Comparison of ENCODE assay signal across 1 cellular context in genomic region chr11:3057069-3057963, GRCh38.
TF ChIP-seq lines count a peak whose summit lies in the region.

Gene CARS1, minus strand, starts transcription at chr11:3057423. Its CDS starts 56 bp downstream, at chr11:3057367.

TF ChIP-seq in H1, 55 proteins besides CTCF, POLR2A, EP300 and RAD21:
- TF ChIP-seq TAF1 (IDR thresholded peaks at IDR 0.05; ENCODE audit: low read depth, low read length) = peak; percentile 79
- no peak for TF ChIP-seq JUN (IDR thresholded peaks at IDR 0.05; ENCODE audit: low read depth, low read length)
- TF ChIP-seq E2F6 (IDR thresholded peaks at IDR 0.05) = peak; percentile 36
- TF ChIP-seq BCL11A (IDR thresholded peaks at IDR 0.05; ENCODE audit: low read depth in 2 of 2, low read length in 2 of 2) = no peak
- no peak for TF ChIP-seq POU5F1 (IDR thresholded peaks at IDR 0.05; ENCODE audit: low read depth, low read length)
- no peak for TF ChIP-seq SAP30 (IDR thresholded peaks at IDR 0.05; ENCODE audit: insufficient read depth, insufficient replicate concordance, low read length)
- no peak for TF ChIP-seq NRF1 (IDR thresholded peaks at IDR 0.05; ENCODE audit: low read depth, low read length)
- no peak for TF ChIP-seq USF2 (IDR thresholded peaks at IDR 0.05; ENCODE audit: low read length)
- no peak for TF ChIP-seq MAFK (IDR thresholded peaks at IDR 0.05; ENCODE audit: low read depth, low read length)
- TF ChIP-seq YY1 (IDR thresholded peaks at IDR 0.05; ENCODE audit: low read depth, low read length) = peak; percentile 82
- peak; percentile 95 for TF ChIP-seq KDM4A (IDR thresholded peaks at IDR 0.05; ENCODE audit: low read depth, low read length, severe bottlenecking)
- no peak for TF ChIP-seq KDM1A (IDR thresholded peaks at IDR 0.05; ENCODE audit: borderline replicate concordance, low read length)
- no peak for TF ChIP-seq BACH1 (IDR thresholded peaks at IDR 0.05; ENCODE audit: low read length)
- peak; percentile 70 for TF ChIP-seq ASH2L (IDR thresholded peaks at IDR 0.05; ENCODE audit: low read length)
- TF ChIP-seq RBBP5 (IDR thresholded peaks at IDR 0.05; ENCODE audit: borderline replicate concordance, low read depth, low read length) = peak; percentile 46; the same call in 1 of the 2 replicates
- TF ChIP-seq CEBPB (IDR thresholded peaks at IDR 0.05; ENCODE audit: low read depth, low read length) = peak; percentile 98
- peak; percentile 50; the same call in 1 of the 2 replicates for TF ChIP-seq CHD2 (IDR thresholded peaks at IDR 0.05; ENCODE audit: low read length)
- no peak for TF ChIP-seq TEAD4 (IDR thresholded peaks at IDR 0.05; ENCODE audit: low read depth, low read length)
- TF ChIP-seq EGR1 (IDR thresholded peaks at IDR 0.05; ENCODE audit: borderline replicate concordance, low read depth, low read length) = peak; percentile 85
- peak; percentile 65; the same call in 1 of the 2 replicates for TF ChIP-seq JUND (IDR thresholded peaks at IDR 0.05; ENCODE audit: low read length)
- peak; percentile 65; the same call in 1 of the 2 replicates for TF ChIP-seq POLR2AphosphoS5 (IDR thresholded peaks at IDR 0.05; ENCODE audit: low read depth, low read length)
- TF ChIP-seq SIN3A (conservative IDR thresholded peaks at IDR 0.05 in 1 of 2, IDR thresholded peaks at IDR 0.05 in 1 of 2; ENCODE audit: low read depth in 1 of 2, low read length in 2 of 2) = peak; percentile 92 to 98; a peak in 3 of 4 replicates
- TF ChIP-seq SP1 (IDR thresholded peaks at IDR 0.05; ENCODE audit: low read depth, low read length) = no peak
- TF ChIP-seq ZNF274 (IDR thresholded peaks at IDR 0.05; ENCODE audit: borderline replicate concordance, extremely low read depth, low read length) = no peak
- TF ChIP-seq CBX5 (IDR thresholded peaks at IDR 0.05; ENCODE audit: low read depth, low read length) = no peak
- no peak for TF ChIP-seq KDM5A (IDR thresholded peaks at IDR 0.05; ENCODE audit: low read length)
- TF ChIP-seq CBX8 (IDR thresholded peaks at IDR 0.05; ENCODE audit: borderline replicate concordance, low read depth, low read length) = no peak
- TF ChIP-seq SRF (IDR thresholded peaks at IDR 0.05; ENCODE audit: low read depth, low read length) = no peak
- TF ChIP-seq ATF3 (IDR thresholded peaks at IDR 0.05; ENCODE audit: insufficient read depth, low read depth, low read length) = peak; percentile 79
- TF ChIP-seq RFX5 (IDR thresholded peaks at IDR 0.05; ENCODE audit: borderline replicate concordance, low read depth, low read length) = no peak
- no peak for TF ChIP-seq ATF2 (IDR thresholded peaks at IDR 0.05; ENCODE audit: low read length)
- TF ChIP-seq CTBP2 (IDR thresholded peaks at IDR 0.05; ENCODE audit: borderline replicate concordance, insufficient read depth, insufficient read length, low read length) = no peak
- no peak for TF ChIP-seq SP2 (IDR thresholded peaks at IDR 0.05; ENCODE audit: low read length)
- TF ChIP-seq RNF2 (IDR thresholded peaks at IDR 0.05; ENCODE audit: borderline replicate concordance, low read depth, low read length, missing control alignments, poor library complexity, severe bottlenecking) = no peak
- no peak for TF ChIP-seq BRCA1 (IDR thresholded peaks at IDR 0.05; ENCODE audit: low read depth, low read length)
- TF ChIP-seq PHF8 (conservative IDR thresholded peaks at IDR 0.05; ENCODE audit: low read depth, low read length) = peak; percentile 86
- TF ChIP-seq SP4 (IDR thresholded peaks at IDR 0.05; ENCODE audit: low read length) = no peak
- TF ChIP-seq RXRA (IDR thresholded peaks at IDR 0.05; ENCODE audit: insufficient read depth, low read depth, low read length) = no peak
- TF ChIP-seq SIRT6 (IDR thresholded peaks at IDR 0.05; ENCODE audit: low read length) = no peak
- no peak for TF ChIP-seq CHD7 (IDR thresholded peaks at IDR 0.05; ENCODE audit: insufficient replicate concordance, low read length)
- peak; percentile 96 for TF ChIP-seq GABPA (IDR thresholded peaks at IDR 0.05; ENCODE audit: borderline replicate concordance, insufficient read depth, low read length)
- no peak for TF ChIP-seq HDAC6 (IDR thresholded peaks at IDR 0.05; ENCODE audit: low read depth, low read length)
- TF ChIP-seq TAF7 (optimal IDR thresholded peaks at IDR 0.05; ENCODE audit: borderline replicate concordance, low read depth, low read length) = peak; percentile 50
- peak; percentile 62 for TF ChIP-seq MAX (IDR thresholded peaks at IDR 0.05)
- TF ChIP-seq TBP (IDR thresholded peaks at IDR 0.05; ENCODE audit: low read depth, low read length) = peak; percentile 75; the same call in 1 of the 2 replicates
- no peak for TF ChIP-seq TCF12 (IDR thresholded peaks at IDR 0.05; ENCODE audit: low read depth, low read length)
- no peak for TF ChIP-seq SUZ12 (IDR thresholded peaks at IDR 0.05; ENCODE audit: low read length)
- TF ChIP-seq EZH2 (IDR thresholded peaks at IDR 0.05; ENCODE audit: low read depth, low read length, severe bottlenecking) = no peak
- peak; percentile 49; the same call in 1 of the 2 replicates for TF ChIP-seq CREB1 (IDR thresholded peaks at IDR 0.05)
- peak; percentile 37 to 90; a peak in 2 of 4 replicates for TF ChIP-seq HDAC2 (IDR thresholded peaks at IDR 0.05; ENCODE audit: borderline replicate concordance in 1 of 2, low read depth in 2 of 2, low read length in 2 of 2)
- TF ChIP-seq FOSL1 (IDR thresholded peaks at IDR 0.05; ENCODE audit: insufficient read depth, low read depth, low read length) = no peak
- peak; percentile 76 for TF ChIP-seq SIX5 (IDR thresholded peaks at IDR 0.05; ENCODE audit: low read depth, low read length)
- TF ChIP-seq CHD1 (IDR thresholded peaks at IDR 0.05; ENCODE audit: low read depth, low read length) = no peak
- TF ChIP-seq GTF2F1 (IDR thresholded peaks at IDR 0.05; ENCODE audit: borderline replicate concordance, low read depth, low read length) = no peak
- no peak for TF ChIP-seq NANOG (IDR thresholded peaks at IDR 0.05; ENCODE audit: insufficient read depth, low read depth, low read length, poor library complexity, severe bottlenecking)
